1 cellular context compared by ENCODE assay signal in the genomic region with DNA sequence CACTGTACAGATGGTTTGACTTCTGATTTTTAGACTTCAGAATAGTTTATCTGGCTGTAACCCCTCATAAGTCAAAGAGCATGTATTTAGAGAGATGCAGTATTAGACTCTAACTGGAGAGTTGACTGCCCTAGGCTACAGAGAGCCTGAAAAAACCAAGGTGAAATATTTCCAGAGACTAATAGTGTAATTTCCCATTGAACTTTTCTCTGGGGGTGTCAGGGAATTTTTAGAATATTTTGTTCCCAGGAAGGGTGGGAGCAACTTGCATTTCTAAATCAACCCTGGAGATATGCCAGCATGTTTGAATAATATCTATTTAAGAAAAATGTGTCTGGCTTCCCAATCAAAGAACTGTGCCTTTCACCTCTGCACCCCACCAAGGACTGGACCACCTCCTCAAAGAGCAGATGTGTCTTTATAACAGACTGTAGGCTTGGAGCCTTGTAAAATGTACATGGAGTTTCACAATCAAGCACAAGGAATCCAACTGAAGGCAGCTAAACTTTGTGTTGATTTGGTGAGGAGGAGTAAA.
TF ChIP-seq lines count a peak whose summit lies in the region.

No MANE protein-coding gene starts in this region.

TF ChIP-seq in GM23338, 12 proteins besides CTCF, POLR2A, EP300 and RAD21:
- TF ChIP-seq, protein P1, sequence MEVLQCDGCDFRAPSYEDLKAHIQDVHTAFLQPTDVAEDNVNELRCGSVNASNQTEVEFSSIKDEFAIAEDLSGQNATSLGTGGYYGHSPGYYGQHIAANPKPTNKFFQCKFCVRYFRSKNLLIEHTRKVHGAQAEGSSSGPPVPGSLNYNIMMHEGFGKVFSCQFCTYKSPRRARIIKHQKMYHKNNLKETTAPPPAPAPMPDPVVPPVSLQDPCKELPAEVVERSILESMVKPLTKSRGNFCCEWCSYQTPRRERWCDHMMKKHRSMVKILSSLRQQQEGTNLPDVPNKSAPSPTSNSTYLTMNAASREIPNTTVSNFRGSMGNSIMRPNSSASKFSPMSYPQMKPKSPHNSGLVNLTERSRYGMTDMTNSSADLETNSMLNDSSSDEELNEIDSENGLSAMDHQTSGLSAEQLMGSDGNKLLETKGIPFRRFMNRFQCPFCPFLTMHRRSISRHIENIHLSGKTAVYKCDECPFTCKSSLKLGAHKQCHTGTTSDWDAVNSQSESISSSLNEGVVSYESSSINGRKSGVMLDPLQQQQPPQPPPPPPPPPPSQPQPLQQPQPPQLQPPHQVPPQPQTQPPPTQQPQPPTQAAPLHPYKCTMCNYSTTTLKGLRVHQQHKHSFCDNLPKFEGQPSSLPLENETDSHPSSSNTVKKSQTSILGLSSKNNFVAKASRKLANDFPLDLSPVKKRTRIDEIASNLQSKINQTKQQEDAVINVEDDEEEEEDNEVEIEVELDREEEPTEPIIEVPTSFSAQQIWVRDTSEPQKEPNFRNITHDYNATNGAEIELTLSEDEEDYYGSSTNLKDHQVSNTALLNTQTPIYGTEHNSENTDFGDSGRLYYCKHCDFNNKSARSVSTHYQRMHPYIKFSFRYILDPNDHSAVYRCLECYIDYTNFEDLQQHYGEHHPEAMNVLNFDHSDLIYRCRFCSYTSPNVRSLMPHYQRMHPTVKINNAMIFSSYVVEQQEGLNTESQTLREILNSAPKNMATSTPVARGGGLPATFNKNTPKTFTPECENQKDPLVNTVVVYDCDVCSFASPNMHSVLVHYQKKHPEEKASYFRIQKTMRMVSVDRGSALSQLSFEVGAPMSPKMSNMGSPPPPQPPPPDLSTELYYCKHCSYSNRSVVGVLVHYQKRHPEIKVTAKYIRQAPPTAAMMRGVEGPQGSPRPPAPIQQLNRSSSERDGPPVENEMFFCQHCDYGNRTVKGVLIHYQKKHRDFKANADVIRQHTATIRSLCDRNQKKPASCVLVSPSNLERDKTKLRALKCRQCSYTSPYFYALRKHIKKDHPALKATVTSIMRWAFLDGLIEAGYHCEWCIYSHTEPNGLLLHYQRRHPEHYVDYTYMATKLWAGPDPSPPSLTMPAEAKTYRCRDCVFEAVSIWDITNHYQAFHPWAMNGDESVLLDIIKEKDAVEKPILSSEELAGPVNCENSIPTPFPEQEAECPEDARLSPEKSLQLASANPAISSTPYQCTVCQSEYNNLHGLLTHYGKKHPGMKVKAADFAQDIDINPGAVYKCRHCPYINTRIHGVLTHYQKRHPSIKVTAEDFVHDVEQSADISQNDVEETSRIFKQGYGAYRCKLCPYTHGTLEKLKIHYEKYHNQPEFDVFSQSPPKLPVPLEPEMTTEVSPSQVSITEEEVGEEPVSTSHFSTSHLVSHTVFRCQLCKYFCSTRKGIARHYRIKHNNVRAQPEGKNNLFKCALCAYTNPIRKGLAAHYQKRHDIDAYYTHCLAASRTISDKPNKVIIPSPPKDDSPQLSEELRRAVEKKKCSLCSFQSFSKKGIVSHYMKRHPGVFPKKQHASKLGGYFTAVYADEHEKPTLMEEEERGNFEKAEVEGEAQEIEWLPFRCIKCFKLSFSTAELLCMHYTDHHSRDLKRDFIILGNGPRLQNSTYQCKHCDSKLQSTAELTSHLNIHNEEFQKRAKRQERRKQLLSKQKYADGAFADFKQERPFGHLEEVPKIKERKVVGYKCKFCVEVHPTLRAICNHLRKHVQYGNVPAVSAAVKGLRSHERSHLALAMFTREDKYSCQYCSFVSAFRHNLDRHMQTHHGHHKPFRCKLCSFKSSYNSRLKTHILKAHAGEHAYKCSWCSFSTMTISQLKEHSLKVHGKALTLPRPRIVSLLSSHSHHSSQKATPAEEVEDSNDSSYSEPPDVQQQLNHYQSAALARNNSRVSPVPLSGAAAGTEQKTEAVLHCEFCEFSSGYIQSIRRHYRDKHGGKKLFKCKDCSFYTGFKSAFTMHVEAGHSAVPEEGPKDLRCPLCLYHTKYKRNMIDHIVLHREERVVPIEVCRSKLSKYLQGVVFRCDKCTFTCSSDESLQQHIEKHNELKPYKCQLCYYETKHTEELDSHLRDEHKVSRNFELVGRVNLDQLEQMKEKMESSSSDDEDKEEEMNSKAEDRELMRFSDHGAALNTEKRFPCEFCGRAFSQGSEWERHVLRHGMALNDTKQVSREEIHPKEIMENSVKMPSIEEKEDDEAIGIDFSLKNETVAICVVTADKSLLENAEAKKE (CRISPR knock-in tag; IDR thresholded peaks at IDR 0.05), result no peak
- TF ChIP-seq ZNF331 (CRISPR knock-in tag; IDR thresholded peaks at IDR 0.05; ENCODE audit: low read depth), result no peak
- TF ChIP-seq ZNF114 (CRISPR knock-in tag; IDR thresholded peaks at IDR 0.05), result no peak
- no peak for TF ChIP-seq EZH2 (IDR thresholded peaks at IDR 0.05; ENCODE audit: low read depth, unreplicated experiment)
- TF ChIP-seq STAT1 (IDR thresholded peaks at IDR 0.05; ENCODE audit: unreplicated experiment), result no peak
- no peak for TF ChIP-seq CREB1 (CRISPR knock-in tag; IDR thresholded peaks at IDR 0.05; ENCODE audit: low read depth)
- no peak for TF ChIP-seq JUNB (IDR thresholded peaks at IDR 0.05; ENCODE audit: unreplicated experiment)
- TF ChIP-seq NANOG (IDR thresholded peaks at IDR 0.05; ENCODE audit: borderline replicate concordance), result no peak
- TF ChIP-seq, protein P2, sequence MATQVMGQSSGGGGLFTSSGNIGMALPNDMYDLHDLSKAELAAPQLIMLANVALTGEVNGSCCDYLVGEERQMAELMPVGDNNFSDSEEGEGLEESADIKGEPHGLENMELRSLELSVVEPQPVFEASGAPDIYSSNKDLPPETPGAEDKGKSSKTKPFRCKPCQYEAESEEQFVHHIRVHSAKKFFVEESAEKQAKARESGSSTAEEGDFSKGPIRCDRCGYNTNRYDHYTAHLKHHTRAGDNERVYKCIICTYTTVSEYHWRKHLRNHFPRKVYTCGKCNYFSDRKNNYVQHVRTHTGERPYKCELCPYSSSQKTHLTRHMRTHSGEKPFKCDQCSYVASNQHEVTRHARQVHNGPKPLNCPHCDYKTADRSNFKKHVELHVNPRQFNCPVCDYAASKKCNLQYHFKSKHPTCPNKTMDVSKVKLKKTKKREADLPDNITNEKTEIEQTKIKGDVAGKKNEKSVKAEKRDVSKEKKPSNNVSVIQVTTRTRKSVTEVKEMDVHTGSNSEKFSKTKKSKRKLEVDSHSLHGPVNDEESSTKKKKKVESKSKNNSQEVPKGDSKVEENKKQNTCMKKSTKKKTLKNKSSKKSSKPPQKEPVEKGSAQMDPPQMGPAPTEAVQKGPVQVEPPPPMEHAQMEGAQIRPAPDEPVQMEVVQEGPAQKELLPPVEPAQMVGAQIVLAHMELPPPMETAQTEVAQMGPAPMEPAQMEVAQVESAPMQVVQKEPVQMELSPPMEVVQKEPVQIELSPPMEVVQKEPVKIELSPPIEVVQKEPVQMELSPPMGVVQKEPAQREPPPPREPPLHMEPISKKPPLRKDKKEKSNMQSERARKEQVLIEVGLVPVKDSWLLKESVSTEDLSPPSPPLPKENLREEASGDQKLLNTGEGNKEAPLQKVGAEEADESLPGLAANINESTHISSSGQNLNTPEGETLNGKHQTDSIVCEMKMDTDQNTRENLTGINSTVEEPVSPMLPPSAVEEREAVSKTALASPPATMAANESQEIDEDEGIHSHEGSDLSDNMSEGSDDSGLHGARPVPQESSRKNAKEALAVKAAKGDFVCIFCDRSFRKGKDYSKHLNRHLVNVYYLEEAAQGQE (IDR thresholded peaks at IDR 0.05; ENCODE audit: unreplicated experiment), result no peak
- no peak for TF ChIP-seq EZH2phosphoT487 (IDR thresholded peaks at IDR 0.05; ENCODE audit: unreplicated experiment)
- TF ChIP-seq, protein P3, sequence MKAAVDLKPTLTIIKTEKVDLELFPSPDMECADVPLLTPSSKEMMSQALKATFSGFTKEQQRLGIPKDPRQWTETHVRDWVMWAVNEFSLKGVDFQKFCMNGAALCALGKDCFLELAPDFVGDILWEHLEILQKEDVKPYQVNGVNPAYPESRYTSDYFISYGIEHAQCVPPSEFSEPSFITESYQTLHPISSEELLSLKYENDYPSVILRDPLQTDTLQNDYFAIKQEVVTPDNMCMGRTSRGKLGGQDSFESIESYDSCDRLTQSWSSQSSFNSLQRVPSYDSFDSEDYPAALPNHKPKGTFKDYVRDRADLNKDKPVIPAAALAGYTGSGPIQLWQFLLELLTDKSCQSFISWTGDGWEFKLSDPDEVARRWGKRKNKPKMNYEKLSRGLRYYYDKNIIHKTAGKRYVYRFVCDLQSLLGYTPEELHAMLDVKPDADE (IDR thresholded peaks at IDR 0.05), result no peak
